ENCODE assay signal across 27 cellular contexts in genomic region chr20:62591591-62591990, GRCh38.
"Had no signal": no experiment of that assay in that cellular context is flagged by ENCODE, and none has a peak within 500 bp of the region (broad histone marks: within the 10 kb centered on the region; RNA-seq: fewer than 3 reads in every experiment).

No MANE protein-coding gene starts in this region.

- H3K4me3 ChIP-seq: adrenal gland, SK-N-MC had no signal

- H3K4me3 Mint-ChIP-seq: activated B cell treated with CpG ODN at 0.5 μM for 24 hours; activated CD4-positive, alpha-beta memory T cell treated with anti-CD3 and anti-CD28 coated beads for 36 hours; activated CD4-positive, alpha-beta T cell treated with anti-CD3 and anti-CD28 coated beads, Interleukin-2, amount 10 ng/mL, durations not matched to agents 24 days and 14 days; activated naive CD4-positive, alpha-beta T cell treated with anti-CD3 and anti-CD28 coated beads for 36 hours; activated naive CD8-positive, alpha-beta T cell; activated T-helper 17 cell treated with anti-CD3 and anti-CD28 coated beads, Interleukin-2, amount 50 U/mL, for 72 hours; T-cell had no signal

- H3K9me3 Mint-ChIP-seq: activated B cell treated with CpG ODN at 0.5 μM for 24 hours; activated CD4-positive, alpha-beta memory T cell treated with anti-CD3 and anti-CD28 coated beads for 36 hours; activated CD4-positive, alpha-beta T cell treated with anti-CD3 and anti-CD28 coated beads, Interleukin-2, amount 10 ng/mL, durations not matched to agents 24 days and 14 days; activated naive CD4-positive, alpha-beta T cell treated with anti-CD3 and anti-CD28 coated beads for 36 hours; activated T-helper 17 cell treated with anti-CD3 and anti-CD28 coated beads, Interleukin-2, amount 50 U/mL, for 72 hours; T-cell had no signal

- FAIRE-seq: RCC 7860, TTC549 had no signal

- H3K27ac ChIP-seq: adrenal gland, SK-N-MC had no signal

- DNase-seq: activated B cell treated with CpG ODN at 0.5 μM for 24 hours; activated CD4-positive, alpha-beta memory T cell treated with anti-CD3 and anti-CD28 coated beads for 36 hours; activated CD4-positive, alpha-beta T cell treated with anti-CD3 and anti-CD28 coated beads for 1 hour; activated CD4-positive, alpha-beta T cell treated with anti-CD3 and anti-CD28 coated beads, Interleukin-2, amount 10 ng/mL, durations not matched to agents 24 days and 14 days; activated CD8-positive, alpha-beta memory T cell treated with anti-CD3 and anti-CD28 coated beads for 24 hours; activated gamma-delta T cell; activated naive CD4-positive, alpha-beta T cell treated with anti-CD3 and anti-CD28 coated beads for 36 hours; activated T-cell treated with anti-CD3 and anti-CD28 coated beads, Interleukin-2, amount 50 U/mL, for 48 hours; adrenal gland; anterior cingulate cortex; caudate nucleus; Karpas-422; MM.1S; NCI-H1105; NCI-H1436; NCI-H1694 treated with DMSO at 0.1 percent for 48 hours; NCI-H2081; NCI-H510A treated with DMSO at 0.1 percent for 48 hours; NCI-H69; T-cell; T-helper 2 cell; T1000 had no signal

- H3K9me3 ChIP-seq: adrenal gland had no signal

- H3K27ac Mint-ChIP-seq: activated B cell treated with CpG ODN at 0.5 μM for 24 hours; activated CD4-positive, alpha-beta memory T cell treated with anti-CD3 and anti-CD28 coated beads for 36 hours; activated CD4-positive, alpha-beta T cell treated with anti-CD3 and anti-CD28 coated beads, Interleukin-2, amount 10 ng/mL, durations not matched to agents 24 days and 14 days; activated naive CD4-positive, alpha-beta T cell treated with anti-CD3 and anti-CD28 coated beads for 36 hours; activated naive CD8-positive, alpha-beta T cell; activated T-helper 17 cell treated with anti-CD3 and anti-CD28 coated beads, Interleukin-2, amount 50 U/mL, for 72 hours; T-cell had no signal

- H3K36me3 ChIP-seq: adrenal gland had no signal

- H3K36me3 Mint-ChIP-seq: activated CD4-positive, alpha-beta memory T cell treated with anti-CD3 and anti-CD28 coated beads for 36 hours; activated naive CD8-positive, alpha-beta T cell; T-cell had no signal

- H3K4me1 Mint-ChIP-seq: activated T-helper 17 cell treated with anti-CD3 and anti-CD28 coated beads, Interleukin-2, amount 50 U/mL, for 72 hours had no signal

- ATAC-seq: activated T-helper 17 cell treated with anti-CD3 and anti-CD28 coated beads, Interleukin-2, amount 50 U/mL, for 72 hours; T-cell had no signal
